ENCODE assay signal across 27 cellular contexts in the genomic region with DNA sequence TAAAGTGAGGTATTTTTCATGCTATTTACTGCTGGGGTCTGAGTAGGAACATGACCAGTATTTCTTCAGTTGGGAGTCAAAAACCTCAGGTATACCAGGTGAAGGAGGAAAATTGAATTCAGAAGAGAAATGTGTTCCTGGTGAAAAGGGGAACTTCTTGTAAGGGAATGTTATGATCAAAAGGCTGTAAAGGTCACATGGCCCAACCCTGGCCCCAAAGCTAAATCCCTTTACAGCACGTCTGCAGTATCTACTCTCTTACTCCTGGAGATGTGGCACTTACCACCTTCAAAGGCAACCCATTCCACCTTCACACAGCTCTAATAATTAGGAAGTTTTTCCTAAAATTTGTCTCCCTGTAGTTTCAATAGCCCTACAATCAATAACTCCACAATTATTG. TPM values are rescaled to one million over a fixed set of nuclear protein-coding genes. Genes with fewer than 3 reads are reported as not detected.
DNase-seq lines count a peak whose midpoint lies in the region; ATAC-seq, FAIRE-seq and TF ChIP-seq lines count a peak whose summit lies in the region.
"Had no signal": no experiment of that assay in that cellular context is flagged by ENCODE, and none has a peak within 500 bp of the region (broad histone marks: within the 10 kb centered on the region; RNA-seq: fewer than 3 reads in every experiment).

No MANE protein-coding gene starts in this region.

- no peaks in the 10 kb centered on the region for H3K36me3 Mint-ChIP-seq in astrocyte (ENCODE audit: low read depth, unreplicated experiment)
- H3K36me3 Mint-ChIP-seq in stimulated activated memory B cell treated with anti-CD40 and anti-IgM and Interleukin-4, amounts not matched to agents 10 μg/mL and 1 μg/mL and 100 μg/mL, for 72 hours: peaks cover 23% of the 10 kb centered on the region
- H3K36me3 Mint-ChIP-seq: activated naive CD4-positive, alpha-beta T cell treated with anti-CD3 and anti-CD28 coated beads, Interleukin-2, amount 50 U/mL, for 72 hours had no signal

- H3K79me2 ChIP-seq in OCI-LY1 (ENCODE audit: insufficient read depth, low read length) (0 out of 2 replicates have a peak, but pooled peaks cover 2% of the 10 kb centered on the region), astrocyte (ENCODE audit: insufficient read depth, low read length) (no peaks in the 10 kb centered on the region)

- H3K4me1 ChIP-seq in OCI-LY1 (ENCODE audit: insufficient read depth, low read length, severe bottlenecking) (peaks cover 80% of the 10 kb centered on the region), astrocyte (ENCODE audit: insufficient read depth, low read length) (no peaks in the 10 kb centered on the region)
- H3K4me1 ChIP-seq: left ventricle myocardium inferior, testis, uterus had no signal

- H3K4me1 Mint-ChIP-seq in astrocyte (ENCODE audit: low read depth, unreplicated experiment): no peaks in the 10 kb centered on the region
- peaks cover 86% of the 10 kb centered on the region for H3K4me1 Mint-ChIP-seq in stimulated activated memory B cell treated with anti-CD40 and anti-IgM and Interleukin-4, amounts not matched to agents 10 μg/mL and 1 μg/mL and 100 μg/mL, for 72 hours
- H3K4me1 Mint-ChIP-seq: activated CD4-positive, alpha-beta T cell treated with anti-CD3 and anti-CD28 coated beads, Interleukin-2, amount 10 ng/mL, durations not matched to agents 24 days and 14 days; neural crest cell had no signal

- ATAC-seq in stimulated activated memory B cell treated with anti-CD40 and anti-IgM and Interleukin-4, amounts not matched to agents 10 μg/mL and 1 μg/mL and 100 μg/mL, for 72 hours: no peak
- no peak for ATAC-seq in GM18873 (IDR thresholded peaks at IDR 0.05; ENCODE audit: low FRiP score, unreplicated experiment)
- ATAC-seq: activated naive CD4-positive, alpha-beta T cell treated with anti-CD3 and anti-CD28 coated beads, Interleukin-2, amount 50 U/mL, for 72 hours; heart right ventricle; PC-3 had no signal

- H2AFZ ChIP-seq in OCI-LY1 (ENCODE audit: low read length): no peak overlapping the region
- no peak overlapping the region for H2AFZ ChIP-seq in astrocyte (ENCODE audit: low read depth, low read length)

- H3K4me3 ChIP-seq in OCI-LY1 (ENCODE audit: low read depth, low read length, poor library complexity, severe bottlenecking): no peak overlapping the region
- H3K4me3 ChIP-seq in astrocyte (ENCODE audit: insufficient read depth, low read depth, low read length): no peak overlapping the region
- H3K4me3 ChIP-seq: dorsolateral prefrontal cortex, heart right ventricle, left ventricle myocardium inferior, testis, uterus had no signal

- TF ChIP-seq POLR2A in GM12892 (IDR thresholded peaks at IDR 0.05; ENCODE audit: low read depth, low read length): no peak

- DNase-seq in GM12892 (ENCODE audit: insufficient read length) (no peak), astrocyte (ENCODE audit: low read depth) (no peak), kidney glomerular epithelial cell (lab: John Stamatoyannopoulos, UW) (no peak), GM19238 (ENCODE audit: insufficient read length, low spot score) (no peak)
- DNase-seq: activated CD4-positive, alpha-beta T cell treated with anti-CD3 and anti-CD28 coated beads, Interleukin-2, amount 10 ng/mL, durations not matched to agents 24 days and 14 days; aorta; central memory CD4-positive, alpha-beta T cell; DMS79; dorsolateral prefrontal cortex; heart right ventricle; left ventricle myocardium inferior; NCI-H1048; NCI-H187 treated with DMSO at 0.1 percent for 48 hours; NCI-H226; NCI-H748 treated with DMSO at 0.1 percent for 48 hours; PC-3; Right ventricle myocardium superior; stimulated activated naive CD4-positive, alpha-beta T cell; testis; uterus had no signal

- H3K4me3 Mint-ChIP-seq in astrocyte (ENCODE audit: unreplicated experiment): no peak overlapping the region
- H3K4me3 Mint-ChIP-seq in stimulated activated memory B cell treated with anti-CD40 and anti-IgM and Interleukin-4, amounts not matched to agents 10 μg/mL and 1 μg/mL and 100 μg/mL, for 72 hours: peak overlapping the region; percentile 38
- H3K4me3 Mint-ChIP-seq: activated CD4-positive, alpha-beta T cell treated with anti-CD3 and anti-CD28 coated beads, Interleukin-2, amount 10 ng/mL, durations not matched to agents 24 days and 14 days; activated T-helper 1 cell treated with anti-CD3 and anti-CD28 coated beads, Interleukin-12 subunit alpha, Interleukin-12 subunit beta, Interleukin-2, Interleukin-4 antibody, amounts not matched to agents 30 ng/mL and 10 ng/mL and 1 ng/mL, durations not matched to agents 14 hours and 24 hours and 36 hours; neural crest cell had no signal

- no peak overlapping the region for H3K9ac ChIP-seq in OCI-LY1 (ENCODE audit: low read length)
- H3K9ac ChIP-seq in astrocyte (ENCODE audit: low read length): no peak overlapping the region

- peaks cover 10% of the 10 kb centered on the region; the same call in 1 of the 2 replicates for H3K36me3 ChIP-seq in OCI-LY1 (ENCODE audit: insufficient read depth, low read length)
- H3K36me3 ChIP-seq in astrocyte (ENCODE audit: insufficient read depth, low read length): no peaks in the 10 kb centered on the region
- H3K36me3 ChIP-seq: left ventricle myocardium inferior, uterus had no signal

- H3K9me3 Mint-ChIP-seq in astrocyte (ENCODE audit: unreplicated experiment): no peaks in the 10 kb centered on the region
- H3K9me3 Mint-ChIP-seq in stimulated activated memory B cell treated with anti-CD40 and anti-IgM and Interleukin-4, amounts not matched to agents 10 μg/mL and 1 μg/mL and 100 μg/mL, for 72 hours: no peaks in the 10 kb centered on the region
- H3K9me3 Mint-ChIP-seq: activated CD4-positive, alpha-beta T cell treated with anti-CD3 and anti-CD28 coated beads, Interleukin-2, amount 10 ng/mL, durations not matched to agents 24 days and 14 days; activated naive CD4-positive, alpha-beta T cell treated with anti-CD3 and anti-CD28 coated beads, Interleukin-2, amount 50 U/mL, for 72 hours; activated T-helper 1 cell treated with anti-CD3 and anti-CD28 coated beads, Interleukin-12 subunit alpha, Interleukin-12 subunit beta, Interleukin-2, Interleukin-4 antibody, amounts not matched to agents 30 ng/mL and 10 ng/mL and 1 ng/mL, durations not matched to agents 14 hours and 24 hours and 36 hours; neural crest cell had no signal

- no peaks in the 10 kb centered on the region for H3K9me2 ChIP-seq in OCI-LY1 (ENCODE audit: low read depth, low read length)

- H3K4me2 ChIP-seq in OCI-LY1 (ENCODE audit: low read length): peak overlapping the region; percentile 3; the same call in 1 of the 2 replicates
- no peak overlapping the region for H3K4me2 ChIP-seq in astrocyte (ENCODE audit: low read length)

- peak overlapping the region; percentile 14 for H3K27ac Mint-ChIP-seq in astrocyte (ENCODE audit: unreplicated experiment)
- peak overlapping the region; percentile 95 for H3K27ac Mint-ChIP-seq in stimulated activated memory B cell treated with anti-CD40 and anti-IgM and Interleukin-4, amounts not matched to agents 10 μg/mL and 1 μg/mL and 100 μg/mL, for 72 hours
- H3K27ac Mint-ChIP-seq: activated CD4-positive, alpha-beta T cell treated with anti-CD3 and anti-CD28 coated beads, Interleukin-2, amount 10 ng/mL, durations not matched to agents 24 days and 14 days; activated naive CD4-positive, alpha-beta T cell treated with anti-CD3 and anti-CD28 coated beads, Interleukin-2, amount 50 U/mL, for 72 hours; activated T-helper 1 cell treated with anti-CD3 and anti-CD28 coated beads, Interleukin-12 subunit alpha, Interleukin-12 subunit beta, Interleukin-2, Interleukin-4 antibody, amounts not matched to agents 30 ng/mL and 10 ng/mL and 1 ng/mL, durations not matched to agents 14 hours and 24 hours and 36 hours; progenitor cell of endocrine pancreas had no signal

- H3K27ac ChIP-seq in OCI-LY1 (ENCODE audit: low read depth, low read length, poor library complexity, severe bottlenecking) (peak overlapping the region; percentile 99), astrocyte (ENCODE audit: low read depth, low read length) (no peak overlapping the region)
- H3K27ac ChIP-seq: dorsolateral prefrontal cortex, heart right ventricle, left ventricle myocardium inferior, testis, uterus had no signal

- H3F3A ChIP-seq in OCI-LY1 (ENCODE audit: insufficient read depth, low read length): peaks cover 11% of the 10 kb centered on the region; the same call in 1 of the 2 replicates

- H3K27me3 ChIP-seq in OCI-LY1 (ENCODE audit: insufficient read depth, low read length) (no peaks in the 10 kb centered on the region), astrocyte (ENCODE audit: insufficient read depth, low read length) (no peaks in the 10 kb centered on the region)
- H3K27me3 ChIP-seq: dorsolateral prefrontal cortex, heart right ventricle, testis, uterus had no signal

- no peaks in the 10 kb centered on the region for H4K20me1 ChIP-seq in OCI-LY1 (ENCODE audit: insufficient read depth, low read length)
- no peaks in the 10 kb centered on the region for H4K20me1 ChIP-seq in astrocyte (ENCODE audit: insufficient read depth, low read length)

- H3K9me3 ChIP-seq in OCI-LY1 (ENCODE audit: low read length): no peaks in the 10 kb centered on the region
- H3K9me3 ChIP-seq in astrocyte (ENCODE audit: insufficient read depth, low read depth, low read length): no peaks in the 10 kb centered on the region
- H3K9me3 ChIP-seq: heart right ventricle, left ventricle myocardium inferior, testis, uterus had no signal

- peak; percentile 73 for FAIRE-seq in GM12892 (lab: Jason Lieb, UNC)
- no peak for FAIRE-seq in astrocyte (lab: Jason Lieb, UNC)

- H3K27me3 Mint-ChIP-seq in astrocyte (ENCODE audit: low read depth, unreplicated experiment): peaks cover 2% of the 10 kb centered on the region
- no peaks in the 10 kb centered on the region for H3K27me3 Mint-ChIP-seq in stimulated activated memory B cell treated with anti-CD40 and anti-IgM and Interleukin-4, amounts not matched to agents 10 μg/mL and 1 μg/mL and 100 μg/mL, for 72 hours
- H3K27me3 Mint-ChIP-seq: activated CD4-positive, alpha-beta T cell treated with anti-CD3 and anti-CD28 coated beads, Interleukin-2, amount 10 ng/mL, durations not matched to agents 24 days and 14 days; progenitor cell of endocrine pancreas had no signal

- TF ChIP-seq CTCF in OCI-LY1 (IDR thresholded peaks at IDR 0.05; ENCODE audit: low read length) (no peak), astrocyte (IDR thresholded peaks at IDR 0.05; ENCODE audit: insufficient read depth, low read depth, low read length) (no peak)

RNA-seq across cellular contexts. Expression of a gene that starts 15.2 kb away (rescaled TPM):
- 115 TPM for polyA plus RNA-seq in GM12892 (2012; ENCODE audit: missing spikeins)
- total RNA-seq in astrocyte: 6.7 and 9.3 TPM in 2 replicates
